Comparison of ENCODE assay signal across 21 cellular contexts in genomic region chr2:181152701-181153100, GRCh38.
DNase-seq lines count a peak whose midpoint lies in the region; ATAC-seq and TF ChIP-seq lines count a peak whose summit lies in the region.
"Had no signal": no experiment of that assay in that cellular context is flagged by ENCODE, and none has a peak within 500 bp of the region (broad histone marks: within the 10 kb centered on the region; RNA-seq: fewer than 3 reads in every experiment).

No MANE protein-coding gene starts in this region.

- no peaks in the 10 kb centered on the region for H3K27me3 ChIP-seq in GM23248 (replicated peaks; ENCODE audit: insufficient read depth)
- no peaks in the 10 kb centered on the region for H3K27me3 ChIP-seq in mesenchymal stem cell (ENCODE audit: control insufficient read depth in 1 of 2, insufficient read depth in 1 of 2, low read length in 2 of 2)
- H3K27me3 ChIP-seq: neutrophil, stomach, upper lobe of left lung had no signal

- no peaks in the 10 kb centered on the region for H3K36me3 Mint-ChIP-seq in activated T-helper 17 cell treated with anti-CD3 and anti-CD28 coated beads, Interleukin-2, amount 50 U/mL, for 72 hours (ENCODE audit: low read depth)
- H3K36me3 Mint-ChIP-seq: mesothelial cell of epicardium had no signal

- H4K91ac ChIP-seq in mesenchymal stem cell (ENCODE audit: low read length): no peak overlapping the region

- H2AFZ ChIP-seq in GM23248 (peak overlapping the region; percentile 34), mesenchymal stem cell (ENCODE audit: low read depth, low read length) (no peak overlapping the region)

- H2BK120ac ChIP-seq in mesenchymal stem cell (ENCODE audit: low read depth, low read length): no peak overlapping the region

- TF ChIP-seq CTCF in AG10803 (conservative IDR thresholded peaks at IDR 0.05; ENCODE audit: low read length) (no peak), coronary artery (IDR thresholded peaks at IDR 0.05) (no peak)

- H2AK5ac ChIP-seq in mesenchymal stem cell (ENCODE audit: low read length, severe bottlenecking): no peak overlapping the region

- no peak overlapping the region for H3K4ac ChIP-seq in mesenchymal stem cell (ENCODE audit: low read depth in 1 of 2, low read length in 2 of 2)

- peaks cover 8% of the 10 kb centered on the region for H3K9me3 Mint-ChIP-seq in activated T-helper 17 cell treated with anti-CD3 and anti-CD28 coated beads, Interleukin-2, amount 50 U/mL, for 72 hours

- peak; percentile 43 for DNase-seq in AG10803 (ENCODE audit: low read depth)
- no peak for DNase-seq in GM23248
- peak; percentile 18 for DNase-seq in mesenchymal stem cell
- DNase-seq in DMS53 treated with DMSO at 0.1 percent for 48 hours (lab: John Stamatoyannopoulos, UW; ENCODE audit: unreplicated experiment): no peak
- DNase-seq in NCI-H146 treated with DMSO at 0.1 percent for 48 hours (lab: John Stamatoyannopoulos, UW; ENCODE audit: unreplicated experiment): no peak
- no peak for DNase-seq in medulla oblongata (ENCODE audit: extremely low spot score)
- no peak for DNase-seq in coronary artery (ENCODE audit: low spot score)
- DNase-seq: activated CD4-positive, CD25-positive, alpha-beta regulatory T cell treated with anti-CD3 and anti-CD28 coated beads, Interleukin-2, amount 50 U/mL, for 72 hours; activated gamma-delta T cell treated with Interleukin-2 at 50 U/mL for 16 hours; KBM-7; left cardiac atrium; NCI-H1092; NCI-H524 treated with DMSO at 0.1 percent for 48 hours; stimulated activated CD4-positive, alpha-beta T cell treated with anti-CD3 and anti-CD28 coated beads, Interleukin-1b, Interleukin-23, amount 100 ng/mL, for 48 hours; stomach; T-helper 9 cell; upper lobe of left lung had no signal

- H3K4me1 Mint-ChIP-seq in activated T-helper 17 cell treated with anti-CD3 and anti-CD28 coated beads, Interleukin-2, amount 50 U/mL, for 72 hours: peaks cover 4% of the 10 kb centered on the region

- H3K36me3 ChIP-seq in GM23248 (ENCODE audit: low read depth) (no peaks in the 10 kb centered on the region), mesenchymal stem cell (ENCODE audit: control insufficient read depth in 1 of 2, insufficient read depth in 2 of 2, low read depth in 1 of 2, low read length in 2 of 2) (no peaks in the 10 kb centered on the region)
- H3K36me3 ChIP-seq: neutrophil, stomach, upper lobe of left lung had no signal

- peak overlapping the region; percentile 19 for H3K27ac Mint-ChIP-seq in activated T-helper 17 cell treated with anti-CD3 and anti-CD28 coated beads, Interleukin-2, amount 50 U/mL, for 72 hours
- H3K27ac Mint-ChIP-seq: mesothelial cell of epicardium had no signal

- H3K4me1 ChIP-seq in GM23248 (ENCODE audit: insufficient read depth): peaks cover 13% of the 10 kb centered on the region
- H3K4me1 ChIP-seq in mesenchymal stem cell (ENCODE audit: control insufficient read depth, insufficient read depth, low read depth, low read length): no peaks in the 10 kb centered on the region
- H3K4me1 ChIP-seq: upper lobe of left lung had no signal

- in situ Hi-C loops in GM23248 (cut with MboI): no loop called here

- H3F3A ChIP-seq in GM23248 (ENCODE audit: insufficient read depth): peaks cover 8% of the 10 kb centered on the region

- H3K4me2 ChIP-seq in GM23248 (ENCODE audit: unreplicated experiment) (no peak overlapping the region), mesenchymal stem cell (ENCODE audit: low read length, poor library complexity, severe bottlenecking) (no peak overlapping the region)

- H2BK15ac ChIP-seq in mesenchymal stem cell (ENCODE audit: low read depth, poor library complexity, severe bottlenecking): no peak overlapping the region

- H3K4me3 Mint-ChIP-seq in activated T-helper 17 cell treated with anti-CD3 and anti-CD28 coated beads, Interleukin-2, amount 50 U/mL, for 72 hours: peak overlapping the region; percentile 13
- H3K4me3 Mint-ChIP-seq: mesothelial cell of epicardium had no signal

- H4K8ac ChIP-seq in mesenchymal stem cell (ENCODE audit: low read length): no peak overlapping the region

- H2BK12ac ChIP-seq in mesenchymal stem cell (ENCODE audit: low read length in 2 of 2): no peak overlapping the region

- no peaks in the 10 kb centered on the region for H3K27me3 Mint-ChIP-seq in activated T-helper 17 cell treated with anti-CD3 and anti-CD28 coated beads, Interleukin-2, amount 50 U/mL, for 72 hours

- H3K9me3 ChIP-seq in GM23248 (ENCODE audit: low read depth) (no peaks in the 10 kb centered on the region), mesenchymal stem cell (ENCODE audit: control insufficient read depth, low read length) (peaks cover 5% of the 10 kb centered on the region)
- H3K9me3 ChIP-seq: neutrophil, upper lobe of left lung had no signal

- 40 to 50% methylated on average over 2 of the region's 2 CpGs for WGBS in GM23248 (ENCODE audit: low coverage in 1 of 2, low lambda C conversion rate in 2 of 2, missing lambda C conversion rate in 2 of 2), 2 experiments
- no CpG with 5 or more reads among the region's 2 CpGs for WGBS in mesenchymal stem cell

- no peaks in the 10 kb centered on the region for H3K9me2 ChIP-seq in GM23248 (ENCODE audit: insufficient read depth)

- H3K27ac ChIP-seq in GM23248 (no peak overlapping the region), mesenchymal stem cell (ENCODE audit: low read length, poor library complexity, severe bottlenecking) (no peak overlapping the region), coronary artery (no peak overlapping the region)
- H3K27ac ChIP-seq: neutrophil, stomach, upper lobe of left lung had no signal

- H2BK5ac ChIP-seq in mesenchymal stem cell (ENCODE audit: low read depth, low read length, poor library complexity, severe bottlenecking): peak overlapping the region; percentile 19

- no peaks in the 10 kb centered on the region for H3K79me1 ChIP-seq in mesenchymal stem cell (replicated peaks; ENCODE audit: low read length, poor library complexity, severe bottlenecking)

- no peak for ATAC-seq in activated T-helper 17 cell treated with anti-CD3 and anti-CD28 coated beads, Interleukin-2, amount 50 U/mL, for 72 hours (replicated peaks)
- ATAC-seq: left cardiac atrium, sciatic nerve had no signal

- H3K9ac ChIP-seq in GM23248 (no peak overlapping the region), mesenchymal stem cell (ENCODE audit: low read length) (no peak overlapping the region)

- H3K18ac ChIP-seq in mesenchymal stem cell (ENCODE audit: low read depth in 1 of 2, low read length in 2 of 2): no peak overlapping the region

- H3K23ac ChIP-seq in mesenchymal stem cell (ENCODE audit: low read length in 2 of 2): no peak overlapping the region

- no peaks in the 10 kb centered on the region for H3K79me2 ChIP-seq in GM23248 (ENCODE audit: insufficient read depth)

- H3K4me3 ChIP-seq in AG10803 (ENCODE audit: low read length) (no peak overlapping the region), GM23248 (no peak overlapping the region), mesenchymal stem cell (ENCODE audit: insufficient read depth in 1 of 2, low read depth in 1 of 2, low read length in 2 of 2) (no peak overlapping the region), coronary artery (no peak overlapping the region)
- H3K4me3 ChIP-seq: stomach, upper lobe of left lung had no signal

- H4K20me1 ChIP-seq in GM23248 (ENCODE audit: insufficient read depth): no peaks in the 10 kb centered on the region

- no peak overlapping the region for H3K14ac ChIP-seq in mesenchymal stem cell (ENCODE audit: low read length in 2 of 2)

Comparison
In these comparisons a context has a peak if more than half of its experiments do, and no peak if none do; other contexts are left out.
1. DNase-seq: peak in AG10803 (single experiment) and mesenchymal stem cell (single experiment); none in GM23248 (single experiment), DMS53 treated with DMSO at 0.1 percent for 48 hours (single experiment), NCI-H146 treated with DMSO at 0.1 percent for 48 hours (single experiment), medulla oblongata (single experiment) and coronary artery (single experiment).